1 cellular context compared by ENCODE assay signal in the genomic region with DNA sequence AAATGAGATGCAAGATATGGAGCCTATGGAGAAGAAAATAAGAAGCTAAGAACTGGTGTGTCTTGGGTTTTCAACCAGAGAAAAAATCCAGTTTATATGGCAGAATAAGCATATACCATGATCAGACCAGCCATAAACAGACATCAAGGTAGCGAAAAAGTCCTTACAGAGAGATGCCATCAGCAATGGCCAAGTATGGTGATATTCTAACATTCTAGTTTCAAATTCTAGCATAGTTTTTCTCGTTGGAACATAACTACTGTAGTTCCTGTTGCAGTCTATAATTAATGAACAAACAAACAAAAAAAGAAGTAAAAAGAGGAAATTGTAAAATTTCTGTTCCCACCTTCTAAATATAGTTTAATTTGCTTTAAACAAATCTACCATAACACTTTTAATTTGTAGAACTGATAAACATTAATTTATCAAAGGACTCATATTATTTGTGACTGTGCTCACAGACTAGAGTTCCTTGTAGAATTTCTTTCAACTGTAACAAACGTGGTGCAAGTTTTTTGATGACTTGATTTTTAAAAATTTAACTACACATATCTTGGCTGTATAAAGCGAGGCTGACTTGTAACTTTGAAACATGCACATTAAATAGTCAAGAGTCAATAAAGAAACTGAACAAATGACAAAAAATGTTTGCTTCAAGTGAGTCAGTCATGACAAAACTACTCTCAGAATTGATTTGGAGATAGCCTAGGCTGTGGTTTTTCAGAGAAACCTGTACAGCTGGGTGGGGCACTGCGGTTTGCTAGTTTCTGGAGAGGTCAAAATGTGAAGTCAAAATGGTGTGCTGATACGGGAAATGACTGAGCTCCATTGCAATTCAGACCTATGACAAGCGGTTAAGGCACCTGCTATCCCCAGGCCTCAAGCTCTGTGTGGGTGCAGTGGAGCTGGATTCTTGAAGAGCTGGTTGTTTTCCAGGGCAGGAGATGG.
A peak's percentile ranks its signal among the peaks of the same experiment; 100 is the strongest.
TF ChIP-seq lines count a peak whose summit lies in the region.

No MANE protein-coding gene starts in this region.

TF ChIP-seq in K562, 482 proteins besides CTCF, POLR2A, EP300 and RAD21 (continued from another document and continues in another):
- TF ChIP-seq, protein P1, sequence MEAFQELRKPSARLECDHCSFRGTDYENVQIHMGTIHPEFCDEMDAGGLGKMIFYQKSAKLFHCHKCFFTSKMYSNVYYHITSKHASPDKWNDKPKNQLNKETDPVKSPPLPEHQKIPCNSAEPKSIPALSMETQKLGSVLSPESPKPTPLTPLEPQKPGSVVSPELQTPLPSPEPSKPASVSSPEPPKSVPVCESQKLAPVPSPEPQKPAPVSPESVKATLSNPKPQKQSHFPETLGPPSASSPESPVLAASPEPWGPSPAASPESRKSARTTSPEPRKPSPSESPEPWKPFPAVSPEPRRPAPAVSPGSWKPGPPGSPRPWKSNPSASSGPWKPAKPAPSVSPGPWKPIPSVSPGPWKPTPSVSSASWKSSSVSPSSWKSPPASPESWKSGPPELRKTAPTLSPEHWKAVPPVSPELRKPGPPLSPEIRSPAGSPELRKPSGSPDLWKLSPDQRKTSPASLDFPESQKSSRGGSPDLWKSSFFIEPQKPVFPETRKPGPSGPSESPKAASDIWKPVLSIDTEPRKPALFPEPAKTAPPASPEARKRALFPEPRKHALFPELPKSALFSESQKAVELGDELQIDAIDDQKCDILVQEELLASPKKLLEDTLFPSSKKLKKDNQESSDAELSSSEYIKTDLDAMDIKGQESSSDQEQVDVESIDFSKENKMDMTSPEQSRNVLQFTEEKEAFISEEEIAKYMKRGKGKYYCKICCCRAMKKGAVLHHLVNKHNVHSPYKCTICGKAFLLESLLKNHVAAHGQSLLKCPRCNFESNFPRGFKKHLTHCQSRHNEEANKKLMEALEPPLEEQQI (IDR thresholded peaks at IDR 0.05), result no peak
- TF ChIP-seq XRCC4 (IDR thresholded peaks at IDR 0.05; ENCODE audit: extremely low read depth, insufficient read depth, insufficient read length) (no peak), ARID1B (IDR thresholded peaks at IDR 0.05) (peak; percentile 86), ZFX (CRISPR knock-in tag; IDR thresholded peaks at IDR 0.05) (no peak), KLF16 (IDR thresholded peaks at IDR 0.05) (peak; percentile 75), RUNX1 (IDR thresholded peaks at IDR 0.05; ENCODE audit: low read depth) (peak; percentile 94), CBFA2T3 (IDR thresholded peaks at IDR 0.05) (peak; percentile 89), NBN (IDR thresholded peaks at IDR 0.05; ENCODE audit: low read depth) (peak; percentile 75; the same call in 1 of the 2 replicates), ZNF584 (CRISPR knock-in tag; IDR thresholded peaks at IDR 0.05; ENCODE audit: low read depth) (peak; percentile 41; the same call in 1 of the 2 replicates), KDM1A (IDR thresholded peaks at IDR 0.05) (peak; percentile 99), DMBX1 (CRISPR knock-in tag; IDR thresholded peaks at IDR 0.05; ENCODE audit: borderline replicate concordance) (no peak), ZNF197 (CRISPR knock-in tag; IDR thresholded peaks at IDR 0.05; ENCODE audit: low read depth) (0 out of 2 replicates have a peak, but pooled peaks have one; percentile 57), IRF2 (CRISPR knock-in tag; IDR thresholded peaks at IDR 0.05) (no peak), SNIP1 (IDR thresholded peaks at IDR 0.05; ENCODE audit: low read depth) (no peak), BCOR (IDR thresholded peaks at IDR 0.05) (peak; percentile 64; the same call in 1 of the 2 replicates), DPF2 (IDR thresholded peaks at IDR 0.05) (peak; percentile 74), ZNF766 (CRISPR knock-in tag; conservative IDR thresholded peaks at IDR 0.05) (peak; percentile 56), ZEB2 (IDR thresholded peaks at IDR 0.05) (peak; percentile 80), TEAD4 (IDR thresholded peaks at IDR 0.05; ENCODE audit: low read length) (peak; percentile 82), TEAD4 (CRISPR knock-in tag; IDR thresholded peaks at IDR 0.05; ENCODE audit: borderline replicate concordance) (no peak), KDM2B (CRISPR knock-in tag; IDR thresholded peaks at IDR 0.05) (no peak), KDM5B (IDR thresholded peaks at IDR 0.05; ENCODE audit: insufficient replicate concordance, low read depth, low read length) (no peak), SMARCA4 (IDR thresholded peaks at IDR 0.05) (peak; percentile 91), L3MBTL2 (IDR thresholded peaks at IDR 0.05) (peak; percentile 42; the same call in 1 of the 2 replicates), MYNN (IDR thresholded peaks at IDR 0.05) (0 out of 2 replicates have a peak, but pooled peaks have one; percentile 25), MYNN (CRISPR knock-in tag; IDR thresholded peaks at IDR 0.05) (no peak), MEF2D (tag; conservative IDR thresholded peaks at IDR 0.05; ENCODE audit: low read depth) (0 out of 2 replicates have a peak, but pooled peaks have one; percentile 43), ZNF24 (IDR thresholded peaks at IDR 0.05) (peak; percentile 60; the same call in 1 of the 2 replicates), NFE2 (IDR thresholded peaks at IDR 0.05; ENCODE audit: low read depth) (peak; percentile 47; the same call in 1 of the 2 replicates), JUN (IDR thresholded peaks at IDR 0.05; ENCODE audit: borderline replicate concordance, low read depth, low read length) (peak; percentile 30; the same call in 1 of the 2 replicates), JUN (CRISPR knock-in tag; IDR thresholded peaks at IDR 0.05; ENCODE audit: borderline replicate concordance) (no peak), EHMT2 (IDR thresholded peaks at IDR 0.05) (no peak), YY1 (IDR thresholded peaks at IDR 0.05; ENCODE audit: borderline replicate concordance in 1 of 3, control insufficient read depth in 1 of 3, extremely low read depth in 1 of 3, insufficient read depth in 3 of 3, insufficient read length in 1 of 3, insufficient replicate concordance in 2 of 3, low read depth in 1 of 3, low read length in 2 of 3) (peak in 2 of 3 experiments; percentile 48 to 56), NR2C2 (CRISPR knock-in tag; IDR thresholded peaks at IDR 0.05) (no peak), NR2C2 (tag; IDR thresholded peaks at IDR 0.05) (peak; percentile 60; the same call in 1 of the 2 replicates), NFRKB (IDR thresholded peaks at IDR 0.05; ENCODE audit: low read depth) (no peak), SREBF1 (IDR thresholded peaks at IDR 0.05; ENCODE audit: borderline replicate concordance, low read depth, low read length) (no peak), RNF2 (IDR thresholded peaks at IDR 0.05) (peak; percentile 73; the same call in 1 of the 2 replicates), JUND (IDR thresholded peaks at IDR 0.05; ENCODE audit: borderline replicate concordance, low read depth, low read length) (peak; percentile 81), JUND (tag; IDR thresholded peaks at IDR 0.05; ENCODE audit: borderline replicate concordance, low read depth, low read length) (peak; percentile 88; the same call in 2 of the 3 replicates), CCNT2 (IDR thresholded peaks at IDR 0.05; ENCODE audit: borderline replicate concordance, extremely low read depth, insufficient read length, low read depth, low read length) (peak; percentile 58), CREB1 (IDR thresholded peaks at IDR 0.05) (peak; percentile 51; the same call in 1 of the 2 replicates), CREB1 (CRISPR knock-in tag; IDR thresholded peaks at IDR 0.05) (no peak), CREM (IDR thresholded peaks at IDR 0.05; ENCODE audit: low read depth) (peak; percentile 67), FOSL1 (tag; conservative IDR thresholded peaks at IDR 0.05) (peak; percentile 97), GATA2 (CRISPR knock-in tag; IDR thresholded peaks at IDR 0.05) (peak; percentile 98), ZSCAN29 (IDR thresholded peaks at IDR 0.05) (no peak), JUNB (CRISPR knock-in tag; conservative IDR thresholded peaks at IDR 0.05) (no peak), RCOR1 (IDR thresholded peaks at IDR 0.05; ENCODE audit: borderline replicate concordance in 1 of 2, low read depth in 2 of 2, low read length in 2 of 2) (peak; percentile 92 to 99), ARNT (IDR thresholded peaks at IDR 0.05) (peak; percentile 35 to 64; a peak in 2 of 4 replicates), LCOR (CRISPR knock-in tag; IDR thresholded peaks at IDR 0.05) (no peak), NONO (IDR thresholded peaks at IDR 0.05; ENCODE audit: low read depth in 2 of 2, low read length in 1 of 2) (0 out of 4 replicates have a peak, but pooled peaks of 1 of the 2 experiments have one; percentile 34)
- TF ChIP-seq, protein P2, sequence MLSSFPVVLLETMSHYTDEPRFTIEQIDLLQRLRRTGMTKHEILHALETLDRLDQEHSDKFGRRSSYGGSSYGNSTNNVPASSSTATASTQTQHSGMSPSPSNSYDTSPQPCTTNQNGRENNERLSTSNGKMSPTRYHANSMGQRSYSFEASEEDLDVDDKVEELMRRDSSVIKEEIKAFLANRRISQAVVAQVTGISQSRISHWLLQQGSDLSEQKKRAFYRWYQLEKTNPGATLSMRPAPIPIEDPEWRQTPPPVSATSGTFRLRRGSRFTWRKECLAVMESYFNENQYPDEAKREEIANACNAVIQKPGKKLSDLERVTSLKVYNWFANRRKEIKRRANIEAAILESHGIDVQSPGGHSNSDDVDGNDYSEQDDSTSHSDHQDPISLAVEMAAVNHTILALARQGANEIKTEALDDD (IDR thresholded peaks at IDR 0.05), result peak; percentile 70
- TF ChIP-seq, protein P3, sequence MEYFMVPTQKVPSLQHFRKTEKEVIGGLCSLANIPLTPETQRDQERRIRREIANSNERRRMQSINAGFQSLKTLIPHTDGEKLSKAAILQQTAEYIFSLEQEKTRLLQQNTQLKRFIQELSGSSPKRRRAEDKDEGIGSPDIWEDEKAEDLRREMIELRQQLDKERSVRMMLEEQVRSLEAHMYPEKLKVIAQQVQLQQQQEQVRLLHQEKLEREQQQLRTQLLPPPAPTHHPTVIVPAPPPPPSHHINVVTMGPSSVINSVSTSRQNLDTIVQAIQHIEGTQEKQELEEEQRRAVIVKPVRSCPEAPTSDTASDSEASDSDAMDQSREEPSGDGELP (CRISPR knock-in tag; IDR thresholded peaks at IDR 0.05; ENCODE audit: borderline replicate concordance), result peak; percentile 82
- TF ChIP-seq, protein P4, sequence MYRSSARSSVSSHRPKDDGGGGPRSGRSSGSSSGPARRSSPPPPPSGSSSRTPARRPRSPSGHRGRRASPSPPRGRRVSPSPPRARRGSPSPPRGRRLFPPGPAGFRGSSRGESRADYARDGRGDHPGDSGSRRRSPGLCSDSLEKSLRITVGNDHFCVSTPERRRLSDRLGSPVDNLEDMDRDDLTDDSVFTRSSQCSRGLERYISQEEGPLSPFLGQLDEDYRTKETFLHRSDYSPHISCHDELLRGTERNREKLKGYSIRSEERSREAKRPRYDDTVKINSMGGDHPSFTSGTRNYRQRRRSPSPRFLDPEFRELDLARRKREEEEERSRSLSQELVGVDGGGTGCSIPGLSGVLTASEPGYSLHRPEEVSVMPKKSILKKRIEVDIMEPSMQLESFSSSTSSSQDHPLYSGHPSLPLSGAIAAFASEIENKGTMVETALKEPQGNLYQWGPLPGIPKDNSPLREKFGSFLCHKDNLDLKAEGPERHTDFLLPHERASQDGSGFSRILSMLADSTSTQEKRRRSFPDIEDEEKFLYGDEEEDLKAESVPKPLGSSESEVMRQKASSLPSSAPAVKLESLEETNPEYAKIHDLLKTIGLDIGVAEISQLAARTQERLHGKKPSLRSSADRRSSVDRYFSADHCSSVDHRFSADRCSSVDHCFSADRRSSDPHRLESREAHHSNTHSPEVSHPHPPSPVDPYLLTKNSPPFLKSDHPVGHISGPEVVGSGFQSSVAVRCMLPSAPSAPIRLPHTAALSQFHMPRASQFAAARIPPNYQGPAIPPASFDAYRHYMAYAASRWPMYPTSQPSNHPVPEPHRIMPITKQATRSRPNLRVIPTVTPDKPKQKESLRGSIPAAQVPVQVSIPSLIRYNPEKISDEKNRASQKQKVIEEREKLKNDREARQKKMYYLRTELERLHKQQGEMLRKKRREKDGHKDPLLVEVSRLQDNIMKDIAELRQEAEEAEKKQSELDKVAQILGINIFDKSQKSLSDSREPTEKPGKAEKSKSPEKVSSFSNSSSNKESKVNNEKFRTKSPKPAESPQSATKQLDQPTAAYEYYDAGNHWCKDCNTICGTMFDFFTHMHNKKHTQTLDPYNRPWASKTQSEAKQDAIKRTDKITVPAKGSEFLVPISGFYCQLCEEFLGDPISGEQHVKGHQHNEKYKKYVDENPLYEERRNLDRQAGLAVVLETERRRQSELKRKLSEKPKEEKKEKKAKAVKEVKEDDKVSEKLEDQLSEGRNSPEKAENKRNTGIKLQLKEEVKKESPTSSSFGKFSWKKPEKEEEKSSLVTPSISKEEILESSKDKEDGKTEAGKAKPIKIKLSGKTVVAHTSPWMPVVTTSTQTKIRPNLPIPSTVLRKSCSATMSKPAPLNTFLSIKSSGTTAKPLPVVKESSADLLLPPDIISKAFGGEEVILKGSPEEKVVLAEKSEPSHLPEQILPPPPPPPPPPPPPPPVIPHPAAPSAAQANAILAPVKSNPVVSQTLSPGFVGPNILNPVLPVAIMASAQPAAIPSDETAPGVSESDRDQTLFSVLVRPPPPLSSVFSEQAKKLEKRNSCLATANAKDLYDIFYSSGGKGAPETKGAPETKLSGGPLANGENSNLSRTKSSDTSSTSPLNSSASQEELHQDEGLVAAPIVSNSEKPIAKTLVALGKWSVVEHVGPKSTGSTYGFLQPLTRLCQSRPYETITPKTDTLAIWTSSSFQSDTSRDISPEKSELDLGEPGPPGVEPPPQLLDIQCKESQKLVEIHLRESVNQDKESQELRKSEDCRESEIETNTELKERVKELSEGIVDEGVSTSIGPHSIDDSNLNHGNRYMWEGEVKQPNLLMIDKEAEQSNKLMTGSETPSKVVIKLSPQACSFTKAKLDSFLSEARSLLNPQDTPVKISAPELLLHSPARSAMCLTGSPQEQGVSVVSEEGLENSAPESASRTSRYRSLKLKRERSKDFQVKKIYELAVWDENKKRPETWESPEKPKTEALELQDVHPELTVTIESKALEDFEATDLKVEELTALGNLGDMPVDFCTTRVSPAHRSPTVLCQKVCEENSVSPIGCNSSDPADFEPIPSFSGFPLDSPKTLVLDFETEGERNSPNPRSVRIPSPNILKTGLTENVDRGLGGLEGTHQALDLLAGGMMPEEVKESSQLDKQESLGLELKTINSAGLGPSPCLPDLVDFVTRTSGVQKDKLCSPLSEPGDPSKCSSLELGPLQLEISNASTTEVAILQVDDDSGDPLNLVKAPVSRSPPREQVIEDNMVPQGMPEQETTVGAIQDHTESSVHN (IDR thresholded peaks at IDR 0.05; ENCODE audit: borderline replicate concordance in 1 of 2, low read depth in 1 of 2), result peak in 1 of 2 experiments; percentile 79; a peak in 2 of 4 replicates
- TF ChIP-seq, protein P5, sequence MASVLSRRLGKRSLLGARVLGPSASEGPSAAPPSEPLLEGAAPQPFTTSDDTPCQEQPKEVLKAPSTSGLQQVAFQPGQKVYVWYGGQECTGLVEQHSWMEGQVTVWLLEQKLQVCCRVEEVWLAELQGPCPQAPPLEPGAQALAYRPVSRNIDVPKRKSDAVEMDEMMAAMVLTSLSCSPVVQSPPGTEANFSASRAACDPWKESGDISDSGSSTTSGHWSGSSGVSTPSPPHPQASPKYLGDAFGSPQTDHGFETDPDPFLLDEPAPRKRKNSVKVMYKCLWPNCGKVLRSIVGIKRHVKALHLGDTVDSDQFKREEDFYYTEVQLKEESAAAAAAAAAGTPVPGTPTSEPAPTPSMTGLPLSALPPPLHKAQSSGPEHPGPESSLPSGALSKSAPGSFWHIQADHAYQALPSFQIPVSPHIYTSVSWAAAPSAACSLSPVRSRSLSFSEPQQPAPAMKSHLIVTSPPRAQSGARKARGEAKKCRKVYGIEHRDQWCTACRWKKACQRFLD (CRISPR knock-in tag; IDR thresholded peaks at IDR 0.05), result 0 out of 2 replicates have a peak, but pooled peaks have one; percentile 2
